Comparison of ENCODE assay signal across 8 cellular contexts in the genomic region with DNA sequence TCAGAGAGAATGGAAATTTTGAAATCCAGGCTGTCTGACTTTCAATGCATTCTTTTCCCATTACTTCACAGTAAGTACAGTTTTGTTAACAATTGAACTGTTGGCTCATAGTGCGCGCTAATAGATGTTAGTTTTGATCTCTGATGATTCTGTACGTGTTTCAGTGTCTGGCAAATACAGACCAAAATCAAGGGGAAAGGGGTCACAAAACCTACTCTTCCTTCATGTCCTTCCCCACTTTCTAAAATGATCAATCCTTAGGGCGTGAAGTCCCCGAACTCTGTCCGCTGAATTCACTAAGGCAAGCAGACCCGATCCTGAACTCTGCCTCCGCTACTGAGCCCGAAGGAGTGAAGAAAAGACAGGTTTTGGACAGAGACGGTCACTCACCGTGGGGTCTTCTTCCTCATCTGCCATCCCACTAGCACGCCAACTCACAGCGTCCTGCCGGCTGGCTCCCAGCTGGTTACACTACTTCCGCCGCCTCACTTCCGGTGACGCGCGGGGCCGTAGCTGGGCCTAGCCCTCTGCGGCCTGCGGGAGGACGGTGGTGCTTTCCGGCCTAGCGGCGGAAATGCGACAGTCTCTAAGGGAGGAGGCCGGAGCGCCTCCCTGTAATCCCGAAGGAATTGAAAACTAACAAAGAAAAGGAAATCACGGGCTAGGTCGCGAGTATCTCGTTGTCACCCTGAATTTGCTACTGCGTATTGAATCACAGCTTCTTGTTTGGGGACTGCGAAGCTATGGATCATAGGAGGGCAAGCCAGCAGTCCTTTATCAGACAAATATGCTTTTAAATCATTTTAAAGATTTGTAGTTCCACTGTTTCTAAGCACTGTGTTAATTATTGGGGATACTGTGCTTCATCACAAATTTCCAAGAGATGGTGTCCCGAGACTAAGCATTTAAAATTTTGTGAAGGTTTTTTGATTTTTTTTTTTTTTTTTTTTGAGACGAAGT. TPM values are rescaled to one million over a fixed set of nuclear protein-coding genes. Genes with fewer than 3 reads are reported as not detected.
DNase-seq lines count a peak whose midpoint lies in the region; ATAC-seq, FAIRE-seq and TF ChIP-seq lines count a peak whose summit lies in the region.

A gene with protein sequence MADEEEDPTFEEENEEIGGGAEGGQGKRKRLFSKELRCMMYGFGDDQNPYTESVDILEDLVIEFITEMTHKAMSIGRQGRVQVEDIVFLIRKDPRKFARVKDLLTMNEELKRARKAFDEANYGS (minus strand): TSS at position 473 of the 960 bp plus-strand sequence. CDS start 56 bp downstream, at position 417.

- DNase-seq in CD14-positive monocyte (ENCODE audit: low spot score): peak; percentile 93
- DNase-seq in NCI-H748 (lab: John Stamatoyannopoulos, UW; ENCODE audit: unreplicated experiment): peak; percentile 96
- peak; percentile 73 to 75 for DNase-seq in activated CD4-positive, alpha-beta T cell treated with anti-CD3 and anti-CD28 coated beads, Interleukin-2, amount 50 U/mL, for 4 hours
- peak; percentile 97 for DNase-seq in dermis blood vessel endothelial cell
- DNase-seq in HepG2 (ENCODE audit: low spot score): peak; percentile 89
- peak; percentile 85 for DNase-seq in stimulated activated CD4-positive, alpha-beta T cell treated with anti-CD3 and anti-CD28 coated beads, Interleukin-4, amount 100 ng/mL, for 1 hour

- peaks cover 0 to 2% (median 0%) of the 10 kb centered on the region in 7 donors for H3K9me3 Mint-ChIP-seq in CD14-positive monocyte

- H3K36me3 Mint-ChIP-seq in CD14-positive monocyte: peaks cover 13 to 23% of the 10 kb centered on the region in 2 donors

- H3K79me2 ChIP-seq in HepG2 (ENCODE audit: insufficient read depth, low read length): peaks cover 14% of the 10 kb centered on the region

- no peaks in the 10 kb centered on the region; a peak in 1 of 5 replicates for H3K36me3 ChIP-seq in HepG2 (replicated peaks in 1 of 2; ENCODE audit: control insufficient read depth in 1 of 2, insufficient read depth in 2 of 2, low read length in 2 of 2)

- CTCF ChIA-PET in HepG2 (lab: Yijun Ruan, JAX; ENCODE audit: low intra/inter-chr PET ratio, low total read pairs): interaction anchor here (1.3 kb wide), 1 partner anchor 13 kb away, joined by 4 read pairs; no protein-coding TSS in a partner anchor

- peak; percentile 63 for FAIRE-seq in HepG2 (lab: Jason Lieb, UNC)

- in situ Hi-C loops in HepG2 (cut with HindIII; ENCODE audit: extremely low pct_ligation_motif_present, low pct_unique_long_range_greater_than_20kb): no loop called here

- peaks cover 18% of the 10 kb centered on the region for H3K4me1 Mint-ChIP-seq in CD14-positive monocyte

- peak within 1 kb of the TSS; percentile 93 for H3K4me2 ChIP-seq in HepG2 (ENCODE audit: low read depth, low read length)

- H3K9ac ChIP-seq in HepG2 (ENCODE audit: insufficient read depth, low read depth, low read length): peak within 1 kb of the TSS; percentile 98

- H4K20me1 ChIP-seq in HepG2 (ENCODE audit: insufficient read depth, low read length): no peaks in the 10 kb centered on the region

- ATAC-seq in GM19351 (IDR thresholded peaks at IDR 0.05; ENCODE audit: unreplicated experiment) (peak; percentile 100), HG03521 (IDR thresholded peaks at IDR 0.05; ENCODE audit: unreplicated experiment) (peak; percentile 99), HepG2 (peak; percentile 100)

- H3K4me3 ChIP-seq in HepG2 (replicated peaks in 1 of 3; ENCODE audit: insufficient read depth in 1 of 3, low read depth in 2 of 3, low read length in 3 of 3): peak within 1 kb of the TSS; percentile 67 to 90 (median 86)

- peaks cover 0 to 3% (median 3%) of the 10 kb centered on the region in 3 donors for H3K27me3 Mint-ChIP-seq in CD14-positive monocyte (ENCODE audit: low read depth in 3 of 3)

- H3K9me3 ChIP-seq in HepG2 (ENCODE audit: low read length): no peaks in the 10 kb centered on the region

- peak; percentile 96 to 97 for TF ChIP-seq POLR2A in HepG2 (IDR thresholded peaks at IDR 0.05; ENCODE audit: insufficient read depth in 1 of 2, low read depth in 2 of 2, low read length in 2 of 2)

- WGBS in HepG2 (ENCODE audit: low lambda C conversion rate): under 1% methylated on average over 39 of the region's 39 CpGs

- H3K4me1 ChIP-seq in HepG2 (ENCODE audit: insufficient read depth, low read length): peaks cover 40% of the 10 kb centered on the region

- no peak for TF ChIP-seq EP300 in HepG2 (IDR thresholded peaks at IDR 0.05; ENCODE audit: low read depth in 2 of 2, low read length in 2 of 2)
- TF ChIP-seq EP300 in HepG2 (CRISPR knock-in tag; IDR thresholded peaks at IDR 0.05; ENCODE audit: borderline replicate concordance): peak; percentile 55; the same call in 1 of the 2 replicates

- H3K27ac ChIP-seq in HepG2 (ENCODE audit: extremely low read length, insufficient read depth, low read length): peak within 1 kb of the TSS; percentile 96

- H3K27me3 ChIP-seq in HepG2 (ENCODE audit: control insufficient read depth in 1 of 2, insufficient read depth in 2 of 2, low read length in 2 of 2): no peaks in the 10 kb centered on the region; a peak in 2 of 5 replicates

- POLR2A ChIA-PET in HepG2 (lab: Yijun Ruan, JAX): interaction anchor here (0.6 to 1.9 kb wide), 17 partner anchors 9 to 383 kb away, joined by 3 to 25 read pairs (median 3); a partner anchor contains a TSS

- intact Hi-C loops in CD14-positive monocyte (cut with micrococcal nuclease) (loop anchor here in 1 of 2 donors (2.0 kb wide), 1 partner anchor 15 kb away; a partner anchor contains a TSS), HepG2 (cut with micrococcal nuclease; ENCODE audit: unreplicated experiment) (no loop called here)

- BruUV-seq in HepG2 (replicated peaks; lab: Mats Ljungman, UMichigan): TSS peak; percentile 94

- H2AFZ ChIP-seq in HepG2 (ENCODE audit: low read length): peak within 1 kb of the TSS; percentile 89

- peak; percentile 9; the same call in 1 of the 2 replicates for TF ChIP-seq RAD21 in HepG2 (CRISPR knock-in tag; IDR thresholded peaks at IDR 0.05)

- peak within 1 kb of the TSS; percentile 95 to 99 for H3K4me3 Mint-ChIP-seq in CD14-positive monocyte

- no peak for TF ChIP-seq CTCF in CD14-positive monocyte (IDR thresholded peaks at IDR 0.05)
- TF ChIP-seq CTCF in HepG2 (CRISPR knock-in tag; IDR thresholded peaks at IDR 0.05): peak; percentile 54

- H3K27ac Mint-ChIP-seq in CD14-positive monocyte: peak within 1 kb of the TSS; percentile 99 to 100 (median 99)

TF ChIP-seq in HepG2, 621 proteins besides CTCF, POLR2A, EP300 and RAD21 (continues in another document):
- TF ChIP-seq SP140L (CRISPR knock-in tag; IDR thresholded peaks at IDR 0.05; ENCODE audit: borderline replicate concordance) (no peak), SATB2 (CRISPR knock-in tag; IDR thresholded peaks at IDR 0.05) (no peak), ZNF549 (CRISPR knock-in tag; IDR thresholded peaks at IDR 0.05) (no peak), ZMYM4 (CRISPR knock-in tag; IDR thresholded peaks at IDR 0.05) (peak; percentile 88), HNF4G (IDR thresholded peaks at IDR 0.05; ENCODE audit: borderline replicate concordance, low read depth, low read length) (no peak), HNF4G (CRISPR knock-in tag; IDR thresholded peaks at IDR 0.05; ENCODE audit: borderline replicate concordance, low read depth) (no peak), PAX8 (CRISPR knock-in tag; IDR thresholded peaks at IDR 0.05; ENCODE audit: borderline replicate concordance) (no peak), ZIK1 (CRISPR knock-in tag; IDR thresholded peaks at IDR 0.05; ENCODE audit: borderline replicate concordance, low read depth) (no peak), IKZF1 (IDR thresholded peaks at IDR 0.05) (no peak), ZNF773 (CRISPR knock-in tag; IDR thresholded peaks at IDR 0.05; ENCODE audit: borderline replicate concordance) (no peak)
- TF ChIP-seq, protein P1, sequence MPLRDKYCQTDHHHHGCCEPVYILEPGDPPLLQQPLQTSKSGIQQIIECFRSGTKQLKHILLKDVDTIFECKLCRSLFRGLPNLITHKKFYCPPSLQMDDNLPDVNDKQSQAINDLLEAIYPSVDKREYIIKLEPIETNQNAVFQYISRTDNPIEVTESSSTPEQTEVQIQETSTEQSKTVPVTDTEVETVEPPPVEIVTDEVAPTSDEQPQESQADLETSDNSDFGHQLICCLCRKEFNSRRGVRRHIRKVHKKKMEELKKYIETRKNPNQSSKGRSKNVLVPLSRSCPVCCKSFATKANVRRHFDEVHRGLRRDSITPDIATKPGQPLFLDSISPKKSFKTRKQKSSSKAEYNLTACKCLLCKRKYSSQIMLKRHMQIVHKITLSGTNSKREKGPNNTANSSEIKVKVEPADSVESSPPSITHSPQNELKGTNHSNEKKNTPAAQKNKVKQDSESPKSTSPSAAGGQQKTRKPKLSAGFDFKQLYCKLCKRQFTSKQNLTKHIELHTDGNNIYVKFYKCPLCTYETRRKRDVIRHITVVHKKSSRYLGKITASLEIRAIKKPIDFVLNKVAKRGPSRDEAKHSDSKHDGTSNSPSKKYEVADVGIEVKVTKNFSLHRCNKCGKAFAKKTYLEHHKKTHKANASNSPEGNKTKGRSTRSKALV (CRISPR knock-in tag; IDR thresholded peaks at IDR 0.05): no peak

RNA-seq across cellular contexts. Expression of the gene that starts here (rescaled TPM):
- polyA plus RNA-seq in CD14-positive monocyte: 1 to 10 TPM; 1.2 to 5.2 TPM
- total RNA-seq in dermis blood vessel endothelial cell: 94.8 and 99.2 TPM in 2 replicates
- 36.3 and 62.1 TPM in 2 replicates for total RNA-seq in HepG2 (2016; rRNA removed; fragmentation: Illumina TruSeq; extraction: Trizol)
- 9.0 and 10.1 TPM in 2 replicates for total RNA-seq in HepG2 (2016; cell fraction: cytosol; rRNA removed; fragmentation: Illumina TruSeq; extraction: Trizol; ENCODE audit: low read depth)
- 40.2 and 62.3 TPM in 2 replicates for total RNA-seq in HepG2 (2016; cell fraction: insoluble cytoplasmic fraction; rRNA removed; fragmentation: Illumina TruSeq; extraction: Trizol)
- 28.6 and 37.3 TPM in 2 replicates for total RNA-seq in HepG2 (2016; cell fraction: membrane; rRNA removed; fragmentation: Illumina TruSeq; extraction: Trizol)
- total RNA-seq in HepG2 (2016; cell fraction: nucleus; rRNA removed; fragmentation: Illumina TruSeq; extraction: Trizol): 15.9 and 16.8 TPM in 2 replicates
- polyA plus RNA-seq in HepG2 (2011; rRNA removed): 8.6 and 11.5 TPM in 2 replicates
- 2.9 and 5.7 TPM in 2 replicates for polyA plus RNA-seq in HepG2 (2011; cell fraction: cytosol; rRNA removed)
- polyA plus RNA-seq in HepG2 (2011; cell fraction: nucleus; rRNA removed): 1.1 and 2.3 TPM in 2 replicates
- polyA plus RNA-seq in HepG2 (2012): 17.4 and 25.3 TPM in 2 replicates
- polyA plus RNA-seq in HepG2 (2016; cell fraction: cytosol; fragmentation: Illumina TruSeq; extraction: Trizol; ENCODE audit: low read depth): 9.4 and 9.5 TPM in 2 replicates
- polyA plus RNA-seq in HepG2 (2016; cell fraction: insoluble cytoplasmic fraction; fragmentation: Illumina TruSeq; extraction: Trizol; ENCODE audit: low read depth): 69.4 and 70.2 TPM in 2 replicates
- polyA plus RNA-seq in HepG2 (2016; cell fraction: membrane; fragmentation: Illumina TruSeq; extraction: Trizol; ENCODE audit: low read depth): 26.1 and 31.2 TPM in 2 replicates
- polyA plus RNA-seq in HepG2 (2016; cell fraction: nucleus; fragmentation: Illumina TruSeq; extraction: Trizol; ENCODE audit: insufficient read depth, low read depth): 29.1 and 33.5 TPM in 2 replicates
- 2.6 and 6.6 TPM in 2 replicates for polyA minus RNA-seq in HepG2 (2011; rRNA and poly(A)+ RNA removed; ENCODE audit: low replicate concordance)
- 10.6 and 12.0 TPM in 2 replicates for polyA minus RNA-seq in HepG2 (2011; cell fraction: cytosol; rRNA and poly(A)+ RNA removed)
- 5.9 and 7.8 TPM in 2 replicates for polyA minus RNA-seq in HepG2 (2011; cell fraction: nucleus; rRNA and poly(A)+ RNA removed)

Comparison
In these comparisons a context has a peak if more than half of its experiments do, and no peak if none do; other contexts are left out.
1. Peak in every context shown above with its lines: DNase-seq, ATAC-seq, H3K4me3 ChIP-seq and H3K27ac ChIP-seq.